In genomic region chr7:2979951-2980350, GRCh38 we compare ENCODE assay signal across 15 cellular contexts.
DNase-seq lines count a peak whose midpoint lies in the region; ATAC-seq and TF ChIP-seq lines count a peak whose summit lies in the region.
"Had no signal": no experiment of that assay in that cellular context is flagged by ENCODE, and none has a peak within 500 bp of the region (broad histone marks: within the 10 kb centered on the region; RNA-seq: fewer than 3 reads in every experiment).

No MANE protein-coding gene starts in this region.

- 0 out of 2 replicates have a peak, but pooled peaks cover 4% of the 10 kb centered on the region for H3K79me2 ChIP-seq in PC-9 (ENCODE audit: low read depth)

- no peaks in the 10 kb centered on the region for H3K9me2 ChIP-seq in PC-9 (ENCODE audit: insufficient read depth)

- peak overlapping the region; percentile 92 for H3K27ac Mint-ChIP-seq in stimulated activated naive CD8-positive, alpha-beta T cell treated with anti-CD3 and anti-CD28 coated beads, Interleukin-15, Interleukin-2, amounts not matched to agents 100 ng/mL and 50 ng/mL, for 24 hours
- H3K27ac Mint-ChIP-seq in activated CD8-positive, alpha-beta T cell treated with anti-CD3 and anti-CD28 coated beads, Interleukin-2, amount 10 ng/mL, durations not matched to agents 7 days and 5 days = peak overlapping the region; percentile 97
- H3K27ac Mint-ChIP-seq in memory B cell = peak overlapping the region; percentile 97

- CTCF ChIA-PET in activated CD8-positive, alpha-beta T cell treated with anti-CD3 and anti-CD28 coated beads, Interleukin-2, amount 10 ng/mL, durations not matched to agents 7 days and 5 days (lab: Charles Lee) = interaction anchor here (1.2 to 2.6 kb wide), 2 partner anchors 85 to 114 kb away, joined by 3 to 14 read pairs; no protein-coding TSS in a partner anchor
- CTCF ChIA-PET in PC-9 (lab: Charles Lee) = no interaction called here

- DNase-seq in stimulated activated naive CD8-positive, alpha-beta T cell treated with anti-CD3 and anti-CD28 coated beads, Interleukin-15, Interleukin-2, amounts not matched to agents 100 U/mL and 50 U/mL, for 24 hours = no peak
- no peak for DNase-seq in activated CD8-positive, alpha-beta T cell treated with anti-CD3 and anti-CD28 coated beads, Interleukin-2, amount 10 ng/mL, durations not matched to agents 7 days and 5 days
- peak; percentile 8 to 22 for DNase-seq in memory B cell (ENCODE audit: low spot score in 2 of 2)
- DNase-seq in AG08396 (ENCODE audit: low spot score) = no peak
- no peak for DNase-seq in MV-4-11 (lab: John Stamatoyannopoulos, UW)
- DNase-seq in PC-9 = no peak
- DNase-seq in ecto neural progenitor cell (ENCODE audit: low spot score) = no peak
- DNase-seq: activated effector memory CD4-positive, alpha-beta T cell treated with Interleukin-2 at 50 U/mL for 16 hours; DMS79; NCI-H1048; OCI-M1 had no signal

- intact Hi-C loops in PC-9 (cut with micrococcal nuclease; ENCODE audit: unreplicated experiment) = no loop called here

- H3K9me3 ChIP-seq in PC-9 (ENCODE audit: insufficient read depth, low read depth) = no peaks in the 10 kb centered on the region
- H3K9me3 ChIP-seq: suprapubic skin had no signal

- H3K27me3 Mint-ChIP-seq in stimulated activated naive CD8-positive, alpha-beta T cell treated with anti-CD3 and anti-CD28 coated beads, Interleukin-15, Interleukin-2, amounts not matched to agents 100 ng/mL and 50 ng/mL, for 24 hours = no peaks in the 10 kb centered on the region
- no peaks in the 10 kb centered on the region for H3K27me3 Mint-ChIP-seq in activated CD8-positive, alpha-beta T cell treated with anti-CD3 and anti-CD28 coated beads, Interleukin-2, amount 10 ng/mL, durations not matched to agents 7 days and 5 days (ENCODE audit: low read depth)
- no peaks in the 10 kb centered on the region for H3K27me3 Mint-ChIP-seq in memory B cell

- POLR2A ChIA-PET in activated CD8-positive, alpha-beta T cell treated with anti-CD3 and anti-CD28 coated beads, Interleukin-2, amount 10 ng/mL, durations not matched to agents 7 days and 5 days (lab: Charles Lee) = no interaction called here
- POLR2A ChIA-PET in PC-9 (lab: Charles Lee; ENCODE audit: unreplicated experiment) = no interaction called here

- peaks cover 87% of the 10 kb centered on the region for H3K4me1 Mint-ChIP-seq in stimulated activated naive CD8-positive, alpha-beta T cell treated with anti-CD3 and anti-CD28 coated beads, Interleukin-15, Interleukin-2, amounts not matched to agents 100 ng/mL and 50 ng/mL, for 24 hours (ENCODE audit: low read depth)
- H3K4me1 Mint-ChIP-seq in activated CD8-positive, alpha-beta T cell treated with anti-CD3 and anti-CD28 coated beads, Interleukin-2, amount 10 ng/mL, durations not matched to agents 7 days and 5 days (ENCODE audit: low read depth) = peaks cover 83% of the 10 kb centered on the region
- peaks cover 59% of the 10 kb centered on the region for H3K4me1 Mint-ChIP-seq in memory B cell

- peak overlapping the region; percentile 74 for H3K4me3 Mint-ChIP-seq in stimulated activated naive CD8-positive, alpha-beta T cell treated with anti-CD3 and anti-CD28 coated beads, Interleukin-15, Interleukin-2, amounts not matched to agents 100 ng/mL and 50 ng/mL, for 24 hours
- peak overlapping the region; percentile 67 for H3K4me3 Mint-ChIP-seq in activated CD8-positive, alpha-beta T cell treated with anti-CD3 and anti-CD28 coated beads, Interleukin-2, amount 10 ng/mL, durations not matched to agents 7 days and 5 days
- peak overlapping the region; percentile 84 for H3K4me3 Mint-ChIP-seq in memory B cell

- H3K4me3 ChIP-seq in PC-9 = no peak overlapping the region
- H3K4me3 ChIP-seq: suprapubic skin had no signal

- no peaks in the 10 kb centered on the region for H3K4me1 ChIP-seq in PC-9 (replicated peaks; ENCODE audit: insufficient read depth)
- H3K4me1 ChIP-seq: gastroesophageal sphincter had no signal

- TF ChIP-seq CTCF in PC-9 (conservative IDR thresholded peaks at IDR 0.05) = no peak

- no peak for ATAC-seq in stimulated activated naive CD8-positive, alpha-beta T cell treated with anti-CD3 and anti-CD28 coated beads, Interleukin-15, Interleukin-2, amounts not matched to agents 100 U/mL and 50 U/mL, for 24 hours
- no peak for ATAC-seq in activated CD8-positive, alpha-beta T cell treated with anti-CD3 and anti-CD28 coated beads, Interleukin-2, amount 10 ng/mL, durations not matched to agents 7 days and 5 days
- ATAC-seq in memory B cell (ENCODE audit: low read depth) = no peak
- ATAC-seq: gastroesophageal sphincter, SK-N-SH treated with all-trans-retinoic acid at 6 μM for 48 hours had no signal

- no TSS peak for BruUV-seq in PC-9 (replicated peaks; lab: Mats Ljungman, UMichigan)

- no peaks in the 10 kb centered on the region; the same call in 1 of the 2 replicates for H4K20me1 ChIP-seq in PC-9 (ENCODE audit: insufficient read depth)

- H3K36me3 ChIP-seq in PC-9 (ENCODE audit: low read depth) = no peaks in the 10 kb centered on the region; the same call in 1 of the 2 replicates
- H3K36me3 ChIP-seq: gastroesophageal sphincter, suprapubic skin had no signal

- no peak overlapping the region for H3K27ac ChIP-seq in PC-9
- H3K27ac ChIP-seq: gastroesophageal sphincter, suprapubic skin had no signal

- H3K27me3 ChIP-seq in PC-9 (ENCODE audit: insufficient read depth, low read depth) = no peaks in the 10 kb centered on the region

- peaks cover 31% of the 10 kb centered on the region for H3K36me3 Mint-ChIP-seq in stimulated activated naive CD8-positive, alpha-beta T cell treated with anti-CD3 and anti-CD28 coated beads, Interleukin-15, Interleukin-2, amounts not matched to agents 100 ng/mL and 50 ng/mL, for 24 hours (ENCODE audit: low read depth)
- peaks cover 70% of the 10 kb centered on the region for H3K36me3 Mint-ChIP-seq in activated CD8-positive, alpha-beta T cell treated with anti-CD3 and anti-CD28 coated beads, Interleukin-2, amount 10 ng/mL, durations not matched to agents 7 days and 5 days (ENCODE audit: low read depth)
- H3K36me3 Mint-ChIP-seq in memory B cell = peaks cover 11% of the 10 kb centered on the region

- no peaks in the 10 kb centered on the region for H3K9me3 Mint-ChIP-seq in stimulated activated naive CD8-positive, alpha-beta T cell treated with anti-CD3 and anti-CD28 coated beads, Interleukin-15, Interleukin-2, amounts not matched to agents 100 ng/mL and 50 ng/mL, for 24 hours
- H3K9me3 Mint-ChIP-seq in activated CD8-positive, alpha-beta T cell treated with anti-CD3 and anti-CD28 coated beads, Interleukin-2, amount 10 ng/mL, durations not matched to agents 7 days and 5 days (ENCODE audit: insufficient read depth) = no peaks in the 10 kb centered on the region
- no peaks in the 10 kb centered on the region for H3K9me3 Mint-ChIP-seq in memory B cell

- no peak overlapping the region for H2AFZ ChIP-seq in PC-9

- H3F3A ChIP-seq in PC-9 (ENCODE audit: insufficient read depth, low read depth) = no peaks in the 10 kb centered on the region; the same call in 1 of the 2 replicates

- no peak overlapping the region for H3K4me2 ChIP-seq in PC-9

Comparison
In these comparisons a context has a peak if more than half of its experiments do, and no peak if none do; other contexts are left out.
1. DNase-seq: peak in memory B cell (2 of 2); none in stimulated activated naive CD8-positive, alpha-beta T cell treated with anti-CD3 and anti-CD28 coated beads, Interleukin-15, Interleukin-2, amounts not matched to agents 100 U/mL and 50 U/mL, for 24 hours (single experiment), activated CD8-positive, alpha-beta T cell treated with anti-CD3 and anti-CD28 coated beads, Interleukin-2, amount 10 ng/mL, durations not matched to agents 7 days and 5 days (single experiment), AG08396 (single experiment), MV-4-11 (single experiment), PC-9 (0 of 2) and ecto neural progenitor cell (single experiment).
2. Peak in every context shown above with its lines, with median percentiles within 50 percentile points of each other: H3K27ac Mint-ChIP-seq and H3K4me3 Mint-ChIP-seq.